In genomic region chrX:13167444-13168207, GRCh38 we compare ENCODE assay signal across 8 cellular contexts.
DNase-seq lines count a peak whose midpoint lies in the region; ATAC-seq, FAIRE-seq and TF ChIP-seq lines count a peak whose summit lies in the region.

No MANE protein-coding gene starts in this region.

- no peaks in the 10 kb centered on the region for H3K27me3 ChIP-seq in astrocyte (ENCODE audit: insufficient read depth, low read length)

- H3K27me3 Mint-ChIP-seq in astrocyte (ENCODE audit: low read depth, unreplicated experiment), result no peaks in the 10 kb centered on the region
- no peaks in the 10 kb centered on the region for H3K27me3 Mint-ChIP-seq in mesothelial cell of epicardium (ENCODE audit: low read depth)

- TF ChIP-seq CTCF in AG10803 (conservative IDR thresholded peaks at IDR 0.05; ENCODE audit: low read length) (no peak), NB4 (IDR thresholded peaks at IDR 0.05; ENCODE audit: low read depth, low read length) (no peak), astrocyte (IDR thresholded peaks at IDR 0.05; ENCODE audit: insufficient read depth, low read depth, low read length) (no peak), mesothelial cell of epicardium (IDR thresholded peaks at IDR 0.05; ENCODE audit: unreplicated experiment) (no peak)

- no peaks in the 10 kb centered on the region for H4K20me1 ChIP-seq in astrocyte (ENCODE audit: insufficient read depth, low read length)

- H3K27ac Mint-ChIP-seq in astrocyte (ENCODE audit: unreplicated experiment) (no peak overlapping the region), mesothelial cell of epicardium (peak overlapping the region; percentile 84)

- H3K36me3 ChIP-seq in astrocyte (ENCODE audit: insufficient read depth, low read length), result no peaks in the 10 kb centered on the region

- H3K27ac ChIP-seq in astrocyte (ENCODE audit: low read depth, low read length), result peak overlapping the region; percentile 41

- CTCF ChIA-PET in HEK293T (lab: Yijun Ruan, JAX), result no interaction called here

- peaks cover 5% of the 10 kb centered on the region for H3K4me1 Mint-ChIP-seq in astrocyte (ENCODE audit: low read depth, unreplicated experiment)
- peaks cover 48% of the 10 kb centered on the region for H3K4me1 Mint-ChIP-seq in mesothelial cell of epicardium

- DNase-seq in AG10803 (ENCODE audit: low read depth), result peak; percentile 69
- DNase-seq in NB4 (ENCODE audit: low read depth), result peak; percentile 16
- DNase-seq in astrocyte (ENCODE audit: low read depth), result peak; percentile 48
- DNase-seq in mesothelial cell of epicardium (ENCODE audit: low spot score in 2 of 2, unreplicated experiment in 2 of 2), result no peak
- DNase-seq in RPMI8226, result no peak
- no peak for DNase-seq in HEK293T (ENCODE audit: extremely low spot score)
- no peak for DNase-seq in putamen (ENCODE audit: low spot score)

- FAIRE-seq in astrocyte (lab: Jason Lieb, UNC), result peak; percentile 86

- peaks cover 5% of the 10 kb centered on the region for H3K4me1 ChIP-seq in astrocyte (ENCODE audit: insufficient read depth, low read length)

- no peak for ATAC-seq in HG03571 (IDR thresholded peaks at IDR 0.05; ENCODE audit: unreplicated experiment)

- H3K4me3 Mint-ChIP-seq in astrocyte (ENCODE audit: unreplicated experiment) (no peak overlapping the region), mesothelial cell of epicardium (no peak overlapping the region)

- H3K4me2 ChIP-seq in astrocyte (ENCODE audit: low read length), result peak overlapping the region; percentile 8

- H3K9me3 ChIP-seq in astrocyte (ENCODE audit: insufficient read depth, low read depth, low read length), result no peaks in the 10 kb centered on the region

- H3K36me3 Mint-ChIP-seq in astrocyte (ENCODE audit: low read depth, unreplicated experiment) (no peaks in the 10 kb centered on the region), mesothelial cell of epicardium (peaks cover 4% of the 10 kb centered on the region)

- no peak for TF ChIP-seq POLR2A in NB4 (IDR thresholded peaks at IDR 0.05; ENCODE audit: extremely low read depth, insufficient read length)

- POLR2A ChIA-PET in HEK293T (lab: Yijun Ruan, JAX), result no interaction called here

- no peaks in the 10 kb centered on the region for H3K79me2 ChIP-seq in astrocyte (ENCODE audit: insufficient read depth, low read length)

- H3K4me3 ChIP-seq in AG10803 (ENCODE audit: low read length) (no peak overlapping the region), NB4 (ENCODE audit: low read depth, low read length) (no peak overlapping the region), astrocyte (ENCODE audit: insufficient read depth, low read depth, low read length) (no peak overlapping the region)

- peak overlapping the region; percentile 5 for H3K9ac ChIP-seq in astrocyte (ENCODE audit: low read length)

- H2AFZ ChIP-seq in astrocyte (ENCODE audit: low read depth, low read length), result peak overlapping the region; percentile 39

- H3K9me3 Mint-ChIP-seq in astrocyte (ENCODE audit: unreplicated experiment), result no peaks in the 10 kb centered on the region
- peaks cover 35% of the 10 kb centered on the region for H3K9me3 Mint-ChIP-seq in mesothelial cell of epicardium

TF ChIP-seq in HEK293T, 16 proteins besides CTCF, POLR2A, EP300 and RAD21:
- no peak for TF ChIP-seq ARNT (IDR thresholded peaks at IDR 0.05)

Comparison
In these comparisons a context has a peak if more than half of its experiments do, and no peak if none do; other contexts are left out.
1. DNase-seq: peak in AG10803 (single experiment), NB4 (single experiment) and astrocyte (single experiment); none in mesothelial cell of epicardium (0 of 2), RPMI8226 (single experiment), HEK293T (single experiment) and putamen (single experiment).